10 cellular contexts compared by ENCODE assay signal in the genomic region with DNA sequence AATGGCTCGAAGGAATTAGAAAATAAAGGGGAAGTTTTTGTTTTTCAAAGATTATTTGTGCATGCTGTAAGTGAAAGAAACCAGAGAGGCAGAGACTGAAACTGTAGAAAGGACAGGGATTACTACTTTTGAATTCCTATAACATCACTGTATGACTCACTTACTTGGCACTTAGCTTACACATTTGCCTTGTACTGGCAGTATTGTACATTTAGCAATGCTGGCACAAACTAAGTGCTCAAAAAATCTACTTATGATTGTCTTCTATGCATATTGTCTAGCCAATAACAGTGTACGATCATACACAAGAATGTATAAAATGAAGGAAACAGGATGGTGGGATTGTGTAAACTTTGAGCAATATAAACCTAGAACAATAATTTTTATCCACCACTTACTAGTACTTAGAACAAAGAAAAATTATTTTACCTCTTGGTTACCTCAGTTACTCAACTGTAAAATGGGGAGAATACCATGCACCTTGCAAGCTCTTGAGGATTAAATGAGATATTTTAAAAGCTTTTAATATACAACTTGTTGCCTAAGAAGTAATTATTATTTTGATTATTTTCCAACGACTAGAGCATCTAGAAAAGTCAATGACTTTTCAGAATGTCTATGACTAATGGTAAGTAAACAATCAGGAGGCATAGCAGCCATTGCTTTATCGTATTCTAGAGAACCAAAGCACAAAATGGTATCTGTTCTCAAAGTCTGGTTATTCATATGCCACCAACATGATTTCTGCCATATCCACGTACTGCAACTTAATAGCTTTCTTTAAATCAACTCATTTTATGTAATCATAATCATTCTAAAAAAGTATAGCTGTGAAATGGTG. TPM values are rescaled to one million over a fixed set of nuclear protein-coding genes. Genes with fewer than 3 reads are reported as not detected.
DNase-seq lines count a peak whose midpoint lies in the region; ATAC-seq, FAIRE-seq and TF ChIP-seq lines count a peak whose summit lies in the region.
"Had no signal": no experiment of that assay in that cellular context is flagged by ENCODE, and none has a peak within 500 bp of the region (broad histone marks: within the 10 kb centered on the region; RNA-seq: fewer than 3 reads in every experiment).

No MANE protein-coding gene starts in this region.

- H3K4me2 ChIP-seq in HepG2 (ENCODE audit: low read depth, low read length): 0 out of 2 replicates have a peak overlapping the region, but pooled peaks have one; percentile 23

- peaks cover 12% of the 10 kb centered on the region for H4K20me1 ChIP-seq in HepG2 (ENCODE audit: insufficient read depth, low read length)

- H3K9me3 Mint-ChIP-seq in activated naive CD8-positive, alpha-beta T cell treated with anti-CD3 and anti-CD28 coated beads for 36 hours: peaks cover 1% of the 10 kb centered on the region
- H3K9me3 Mint-ChIP-seq: IgD-negative memory B cell had no signal

- H3K9ac ChIP-seq in HepG2 (ENCODE audit: insufficient read depth, low read depth, low read length): no peak overlapping the region

- WGBS in HepG2 (ENCODE audit: low lambda C conversion rate): 80% methylated on average over 5 of the region's 5 CpGs
- WGBS in lower leg skin, 2 donors: 56 to 61% methylated on average over 5 of the region's 5 CpGs
- WGBS in psoas muscle, 3 donors: 57 to 75% (median 73%) methylated on average over 5 of the region's 5 CpGs

- H3K27ac Mint-ChIP-seq in activated naive CD8-positive, alpha-beta T cell treated with anti-CD3 and anti-CD28 coated beads for 36 hours: peak overlapping the region; percentile 73
- H3K27ac Mint-ChIP-seq: IgD-negative memory B cell had no signal

- no peak for TF ChIP-seq EP300 in HepG2 (IDR thresholded peaks at IDR 0.05; ENCODE audit: low read depth in 2 of 2, low read length in 2 of 2)
- TF ChIP-seq EP300 in HepG2 (CRISPR knock-in tag; IDR thresholded peaks at IDR 0.05; ENCODE audit: borderline replicate concordance): no peak

- H3K27me3 ChIP-seq in HepG2 (ENCODE audit: control insufficient read depth in 1 of 2, insufficient read depth in 2 of 2, low read length in 2 of 2): no peaks in the 10 kb centered on the region
- peaks cover 0 to 3% (median 0%) of the 10 kb centered on the region in 3 donors for H3K27me3 ChIP-seq in psoas muscle (ENCODE audit: insufficient read depth in 3 of 3, low read length in 2 of 3)

- in situ Hi-C loops in HepG2 (cut with HindIII; ENCODE audit: extremely low pct_ligation_motif_present, low pct_unique_long_range_greater_than_20kb): no loop called here

- TF ChIP-seq CTCF in HepG2 (CRISPR knock-in tag; IDR thresholded peaks at IDR 0.05) (no peak), lower leg skin (IDR thresholded peaks at IDR 0.05) (no peak), psoas muscle (IDR thresholded peaks at IDR 0.05) (no peak)

- H3K79me2 ChIP-seq in HepG2 (ENCODE audit: insufficient read depth, low read length): peaks cover 62% of the 10 kb centered on the region

- BruUV-seq in HepG2 (replicated peaks; lab: Mats Ljungman, UMichigan): no TSS peak

- POLR2A ChIA-PET in HepG2 (lab: Yijun Ruan, JAX): interaction anchor here (0.7 to 0.9 kb wide), 2 partner anchors 133 to 494 kb away, joined by 3 read pairs; no protein-coding TSS in a partner anchor

- H3K36me3 ChIP-seq in HepG2 (replicated peaks in 1 of 2; ENCODE audit: control insufficient read depth in 1 of 2, insufficient read depth in 2 of 2, low read length in 2 of 2) (no peaks in the 10 kb centered on the region), psoas muscle (ENCODE audit: insufficient read depth in 1 of 2, low read depth in 1 of 2) (peaks cover 0 to 4% of the 10 kb centered on the region in 2 donors)

- DNase-seq in DMS53 (lab: John Stamatoyannopoulos, UW): peak; percentile 44
- no peak for DNase-seq in activated naive CD8-positive, alpha-beta T cell treated with anti-CD3 and anti-CD28 coated beads for 36 hours
- peak; percentile 12 for DNase-seq in HepG2 (ENCODE audit: low spot score)
- no peak for DNase-seq in lower leg skin (ENCODE audit: low spot score in 2 of 2)
- DNase-seq in psoas muscle: no peak
- DNase-seq in activated CD8-positive, alpha-beta memory T cell treated with anti-CD3 and anti-CD28 coated beads, Interleukin-2, amount 50 U/mL, for 4 hours: no peak
- no peak for DNase-seq in sciatic nerve (ENCODE audit: low spot score)

- intact Hi-C loops in HepG2 (cut with micrococcal nuclease; ENCODE audit: unreplicated experiment) (no loop called here), lower leg skin (cut with DNase I; ENCODE audit: low total_unique reads) (no loop called here), psoas muscle (cut with DNase I) (no loop called here), sciatic nerve (cut with DNase I) (no loop called here)

- H2AFZ ChIP-seq in HepG2 (ENCODE audit: low read length): no peak overlapping the region

- TF ChIP-seq RAD21 in HepG2 (CRISPR knock-in tag; IDR thresholded peaks at IDR 0.05): no peak

- peak overlapping the region; percentile 50 for H3K4me3 Mint-ChIP-seq in activated naive CD8-positive, alpha-beta T cell treated with anti-CD3 and anti-CD28 coated beads for 36 hours

- H3K9me3 ChIP-seq in HepG2 (ENCODE audit: low read length) (no peaks in the 10 kb centered on the region), psoas muscle (no peaks in the 10 kb centered on the region)

- TF ChIP-seq POLR2A in HepG2 (IDR thresholded peaks at IDR 0.05; ENCODE audit: insufficient read depth in 1 of 2, low read depth in 2 of 2, low read length in 2 of 2): no peak
- no peak for TF ChIP-seq POLR2A in lower leg skin (IDR thresholded peaks at IDR 0.05)

- CTCF ChIA-PET in HepG2 (lab: Yijun Ruan, JAX; ENCODE audit: low intra/inter-chr PET ratio, low total read pairs): no interaction called here

- ATAC-seq in HG03039 (IDR thresholded peaks at IDR 0.05; ENCODE audit: unreplicated experiment): peak; percentile 36
- no peak for ATAC-seq in HepG2
- ATAC-seq in psoas muscle: no peak
- ATAC-seq in sciatic nerve: no peak

- H3K27ac ChIP-seq in HepG2 (ENCODE audit: extremely low read length, insufficient read depth, low read length) (no peak overlapping the region), psoas muscle (no peak overlapping the region)

- peaks cover 47% of the 10 kb centered on the region for H3K4me1 ChIP-seq in HepG2 (ENCODE audit: insufficient read depth, low read length)
- peaks cover 15% of the 10 kb centered on the region for H3K4me1 ChIP-seq in psoas muscle

- no peak overlapping the region for H3K4me3 ChIP-seq in HepG2 (replicated peaks in 1 of 3; ENCODE audit: insufficient read depth in 1 of 3, low read depth in 2 of 3, low read length in 3 of 3)
- H3K4me3 ChIP-seq in lower leg skin (ENCODE audit: low read depth, poor library complexity, severe bottlenecking): no peak overlapping the region
- no peak overlapping the region for H3K4me3 ChIP-seq in psoas muscle

- FAIRE-seq in HepG2 (lab: Jason Lieb, UNC): no peak
- FAIRE-seq: TTC549 had no signal

- peaks cover 39% of the 10 kb centered on the region for H3K4me1 Mint-ChIP-seq in activated naive CD8-positive, alpha-beta T cell treated with anti-CD3 and anti-CD28 coated beads for 36 hours

- no peaks in the 10 kb centered on the region for H3K27me3 Mint-ChIP-seq in activated naive CD8-positive, alpha-beta T cell treated with anti-CD3 and anti-CD28 coated beads for 36 hours
- H3K27me3 Mint-ChIP-seq: IgD-negative memory B cell had no signal

- peaks cover 59% of the 10 kb centered on the region for H3K36me3 Mint-ChIP-seq in activated naive CD8-positive, alpha-beta T cell treated with anti-CD3 and anti-CD28 coated beads for 36 hours

TF ChIP-seq in HepG2, 621 proteins besides CTCF, POLR2A, EP300 and RAD21 (continues in another document):
- TF ChIP-seq, protein P1, sequence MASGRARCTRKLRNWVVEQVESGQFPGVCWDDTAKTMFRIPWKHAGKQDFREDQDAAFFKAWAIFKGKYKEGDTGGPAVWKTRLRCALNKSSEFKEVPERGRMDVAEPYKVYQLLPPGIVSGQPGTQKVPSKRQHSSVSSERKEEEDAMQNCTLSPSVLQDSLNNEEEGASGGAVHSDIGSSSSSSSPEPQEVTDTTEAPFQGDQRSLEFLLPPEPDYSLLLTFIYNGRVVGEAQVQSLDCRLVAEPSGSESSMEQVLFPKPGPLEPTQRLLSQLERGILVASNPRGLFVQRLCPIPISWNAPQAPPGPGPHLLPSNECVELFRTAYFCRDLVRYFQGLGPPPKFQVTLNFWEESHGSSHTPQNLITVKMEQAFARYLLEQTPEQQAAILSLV (CRISPR knock-in tag; IDR thresholded peaks at IDR 0.05; ENCODE audit: borderline replicate concordance): no peak
- TF ChIP-seq ZMYM2 (CRISPR knock-in tag; IDR thresholded peaks at IDR 0.05): no peak
- TF ChIP-seq RBFOX2 (IDR thresholded peaks at IDR 0.05; ENCODE audit: low read depth, low read length): 0 out of 2 replicates have a peak, but pooled peaks have one; percentile 31
- no peak for TF ChIP-seq ZNF101 (CRISPR knock-in tag; IDR thresholded peaks at IDR 0.05; ENCODE audit: borderline replicate concordance, low read depth)

RNA-seq across cellular contexts. Expression of a gene that starts 4.7 kb away (rescaled TPM):
- 1 to 10 TPM; 7.4 to 8.0 TPM for total RNA-seq in activated naive CD8-positive, alpha-beta T cell treated with anti-CD3 and anti-CD28 coated beads for 36 hours
- total RNA-seq in HepG2 (2016; rRNA removed; fragmentation: Illumina TruSeq; extraction: Trizol) (7.4 and 7.5 TPM in 2 replicates), lower leg skin (1 to 10 TPM; 6.1 to 9.7 (median 8.2) TPM), psoas muscle (10 to 100 TPM in 1 of 4 donors, 1 to 10 TPM in 3; 6.6 to 13.0 (median 7.8) TPM), sciatic nerve (22.5 TPM)
- total RNA-seq in HepG2 (2016; cell fraction: cytosol; rRNA removed; fragmentation: Illumina TruSeq; extraction: Trizol; ENCODE audit: low read depth): 0.88 and 1.9 TPM in 2 replicates
- total RNA-seq in HepG2 (2016; cell fraction: insoluble cytoplasmic fraction; rRNA removed; fragmentation: Illumina TruSeq; extraction: Trizol): 7.2 and 7.3 TPM in 2 replicates
- total RNA-seq in HepG2 (2016; cell fraction: membrane; rRNA removed; fragmentation: Illumina TruSeq; extraction: Trizol): 3.4 and 3.6 TPM in 2 replicates
- total RNA-seq in HepG2 (2016; cell fraction: nucleus; rRNA removed; fragmentation: Illumina TruSeq; extraction: Trizol): 10.8 and 12.4 TPM in 2 replicates
- polyA plus RNA-seq in HepG2 (2011; rRNA removed) (4.6 and 6.4 TPM in 2 replicates), psoas muscle (1 to 10 TPM; 4.9 to 7.6 (median 6.9) TPM)
- 2.8 and 6.5 TPM in 2 replicates for polyA plus RNA-seq in HepG2 (2011; cell fraction: cytosol; rRNA removed)
- 24.8 and 26.9 TPM in 2 replicates for polyA plus RNA-seq in HepG2 (2011; cell fraction: nucleus; rRNA removed)
- 3.9 and 5.6 TPM in 2 replicates for polyA plus RNA-seq in HepG2 (2012)
- 1.2 TPM in 2 replicates for polyA plus RNA-seq in HepG2 (2016; cell fraction: cytosol; fragmentation: Illumina TruSeq; extraction: Trizol; ENCODE audit: low read depth)
- polyA plus RNA-seq in HepG2 (2016; cell fraction: insoluble cytoplasmic fraction; fragmentation: Illumina TruSeq; extraction: Trizol; ENCODE audit: low read depth): 7.1 and 7.8 TPM in 2 replicates
- 1.8 and 1.9 TPM in 2 replicates for polyA plus RNA-seq in HepG2 (2016; cell fraction: membrane; fragmentation: Illumina TruSeq; extraction: Trizol; ENCODE audit: low read depth)
- polyA plus RNA-seq in HepG2 (2016; cell fraction: nucleus; fragmentation: Illumina TruSeq; extraction: Trizol; ENCODE audit: insufficient read depth, low read depth): 19.3 and 26.8 TPM in 2 replicates
- 9.1 and 25.5 TPM in 2 replicates for polyA minus RNA-seq in HepG2 (2011; rRNA and poly(A)+ RNA removed; ENCODE audit: low replicate concordance)
- polyA minus RNA-seq in HepG2 (2011; cell fraction: cytosol; rRNA and poly(A)+ RNA removed): 3.6 and 5.7 TPM in 2 replicates
- 20.1 and 22.3 TPM in 2 replicates for polyA minus RNA-seq in HepG2 (2011; cell fraction: nucleus; rRNA and poly(A)+ RNA removed)

Comparison
In these comparisons a context has a peak if more than half of its experiments do, and no peak if none do; other contexts are left out.
1. DNase-seq: peak in DMS53 (single experiment) and HepG2 (single experiment); none in activated naive CD8-positive, alpha-beta T cell treated with anti-CD3 and anti-CD28 coated beads for 36 hours (single experiment), lower leg skin (0 of 2), psoas muscle (0 of 2), activated CD8-positive, alpha-beta memory T cell treated with anti-CD3 and anti-CD28 coated beads, Interleukin-2, amount 50 U/mL, for 4 hours (single experiment) and sciatic nerve (single experiment).